Comparison of ENCODE assay signal across 26 cellular contexts in genomic region chr15:37076543-37076942, GRCh38. TPM values are rescaled to one million over a fixed set of nuclear protein-coding genes. Genes with fewer than 3 reads are reported as not detected.
DNase-seq lines count a peak whose midpoint lies in the region; ATAC-seq and TF ChIP-seq lines count a peak whose summit lies in the region.
"Had no signal": no experiment of that assay in that cellular context is flagged by ENCODE, and none has a peak within 500 bp of the region (broad histone marks: within the 10 kb centered on the region; RNA-seq: fewer than 3 reads in every experiment).

No MANE protein-coding gene starts in this region.

- peak; percentile 1; the same call in 1 of the 3 replicates for ATAC-seq in SK-N-SH treated with all-trans-retinoic acid at 6 μM for 48 hours
- peak; percentile 35 for ATAC-seq in omental fat pad (ENCODE audit: low FRiP score)
- ATAC-seq in stimulated activated memory B cell treated with anti-CD40 and anti-IgM and Interleukin-4, amounts not matched to agents 10 μg/mL and 1 μg/mL and 100 μg/mL, for 72 hours = no peak
- ATAC-seq in stimulated activated naive CD8-positive, alpha-beta T cell treated with anti-CD3 and anti-CD28 coated beads, Interleukin-15, amount 100 ng/mL, for 72 hours = no peak
- ATAC-seq: activated T-cell treated with anti-CD3 and anti-CD28 coated beads, Interleukin-2, amount 50 U/mL, for 4 hours; sciatic nerve had no signal

- no peaks in the 10 kb centered on the region for H3K27me3 ChIP-seq in GM23248 (replicated peaks; ENCODE audit: insufficient read depth)
- H3K27me3 ChIP-seq: esophagus muscularis mucosa had no signal

- H3K4me3 ChIP-seq in GM23248 (no peak overlapping the region), epithelial cell of esophagus (ENCODE audit: low read length) (no peak overlapping the region)
- H3K4me3 ChIP-seq: esophagus muscularis mucosa had no signal

- DNase-seq in GM23248 (peak; percentile 65), epithelial cell of esophagus (ENCODE audit: low read depth) (peak; percentile 30), omental fat pad (ENCODE audit: low spot score) (no peak), RPMI8226 (no peak), Kasumi-1 (lab: John Stamatoyannopoulos, UW) (no peak)
- no peak for DNase-seq in stimulated activated naive CD8-positive, alpha-beta T cell treated with anti-CD3 and anti-CD28 coated beads, Interleukin-15, amount 100 ng/mL, for 72 hours
- DNase-seq: activated CD4-positive, alpha-beta T cell treated with anti-CD3 and anti-CD28 coated beads for 1 hour; activated naive CD4-positive, alpha-beta T cell treated with Interleukin-2 at 50 U/mL for 16 hours; activated T-cell treated with anti-CD3 and anti-CD28 coated beads, Interleukin-2, amount 50 U/mL, for 4 hours; Calu3; effector CD8-positive, alpha-beta T cell; H7; left cardiac atrium; naive B cell; NCI-H1694; OCI-M1; Right ventricle myocardium superior; substantia nigra had no signal

- H3K27me3 Mint-ChIP-seq in stimulated activated memory B cell treated with anti-CD40 and anti-IgM and Interleukin-4, amounts not matched to agents 10 μg/mL and 1 μg/mL and 100 μg/mL, for 72 hours = peaks cover 16% of the 10 kb centered on the region
- H3K27me3 Mint-ChIP-seq in stimulated activated naive CD8-positive, alpha-beta T cell treated with anti-CD3 and anti-CD28 coated beads, Interleukin-15, amount 100 ng/mL, for 72 hours = peaks cover 17% of the 10 kb centered on the region

- no peaks in the 10 kb centered on the region for H3K36me3 Mint-ChIP-seq in stimulated activated memory B cell treated with anti-CD40 and anti-IgM and Interleukin-4, amounts not matched to agents 10 μg/mL and 1 μg/mL and 100 μg/mL, for 72 hours
- H3K36me3 Mint-ChIP-seq: memory B cell, naive B cell had no signal

- H4K20me1 ChIP-seq in GM23248 (ENCODE audit: insufficient read depth) = 0 out of 2 replicates have a peak, but pooled peaks cover 3% of the 10 kb centered on the region

- no peaks in the 10 kb centered on the region for H3K9me2 ChIP-seq in GM23248 (ENCODE audit: insufficient read depth)

- H3K27ac ChIP-seq in GM23248 = peak overlapping the region; percentile 22; the same call in 1 of the 2 replicates
- H3K27ac ChIP-seq: C4-2B, esophagus muscularis mucosa, parathyroid adenoma had no signal

- H3K4me1 ChIP-seq in GM23248 (ENCODE audit: insufficient read depth) = peaks cover 32% of the 10 kb centered on the region
- H3K4me1 ChIP-seq: parathyroid adenoma had no signal

- peaks cover 96% of the 10 kb centered on the region for H3K79me2 ChIP-seq in GM23248 (ENCODE audit: insufficient read depth)
- H3K79me2 ChIP-seq: parathyroid adenoma had no signal

- TF ChIP-seq CTCF in epithelial cell of esophagus (IDR thresholded peaks at IDR 0.05; ENCODE audit: insufficient read depth, low read depth, low read length, missing control alignments) = no peak
- TF ChIP-seq CTCF in omental fat pad (IDR thresholded peaks at IDR 0.05) = no peak

- in situ Hi-C loops in GM23248 (cut with MboI) = no loop called here

- H3K27ac Mint-ChIP-seq in stimulated activated memory B cell treated with anti-CD40 and anti-IgM and Interleukin-4, amounts not matched to agents 10 μg/mL and 1 μg/mL and 100 μg/mL, for 72 hours = no peak overlapping the region
- H3K27ac Mint-ChIP-seq in stimulated activated naive CD8-positive, alpha-beta T cell treated with anti-CD3 and anti-CD28 coated beads, Interleukin-15, amount 100 ng/mL, for 72 hours = no peak overlapping the region
- H3K27ac Mint-ChIP-seq: memory B cell, naive B cell had no signal

- peaks cover 41% of the 10 kb centered on the region; the same call in 1 of the 2 replicates for H3K36me3 ChIP-seq in GM23248 (ENCODE audit: low read depth)
- H3K36me3 ChIP-seq: esophagus muscularis mucosa had no signal

- no peaks in the 10 kb centered on the region for H3K9me3 Mint-ChIP-seq in stimulated activated memory B cell treated with anti-CD40 and anti-IgM and Interleukin-4, amounts not matched to agents 10 μg/mL and 1 μg/mL and 100 μg/mL, for 72 hours
- peaks cover 0 to 6% of the 10 kb centered on the region in 2 donors for H3K9me3 Mint-ChIP-seq in stimulated activated naive CD8-positive, alpha-beta T cell treated with anti-CD3 and anti-CD28 coated beads, Interleukin-15, amount 100 ng/mL, for 72 hours
- H3K9me3 Mint-ChIP-seq: activated T-cell treated with anti-CD3 and anti-CD28 coated beads, Interleukin-2, amount 50 U/mL, for 4 hours; memory B cell; naive B cell had no signal

- H2AFZ ChIP-seq in GM23248 = no peak overlapping the region
- H2AFZ ChIP-seq: parathyroid adenoma had no signal

- no peaks in the 10 kb centered on the region for H3K9me3 ChIP-seq in GM23248 (ENCODE audit: low read depth)
- H3K9me3 ChIP-seq: esophagus muscularis mucosa had no signal

- peaks cover 10% of the 10 kb centered on the region; the same call in 1 of the 2 replicates for H3F3A ChIP-seq in GM23248 (ENCODE audit: insufficient read depth)

- H3K9ac ChIP-seq in GM23248 = no peak overlapping the region
- H3K9ac ChIP-seq: parathyroid adenoma had no signal

- peaks cover 6% of the 10 kb centered on the region for H3K4me1 Mint-ChIP-seq in stimulated activated memory B cell treated with anti-CD40 and anti-IgM and Interleukin-4, amounts not matched to agents 10 μg/mL and 1 μg/mL and 100 μg/mL, for 72 hours
- no peaks in the 10 kb centered on the region for H3K4me1 Mint-ChIP-seq in stimulated activated naive CD8-positive, alpha-beta T cell treated with anti-CD3 and anti-CD28 coated beads, Interleukin-15, amount 100 ng/mL, for 72 hours
- H3K4me1 Mint-ChIP-seq: memory B cell, naive B cell had no signal

- H3K4me2 ChIP-seq in GM23248 (ENCODE audit: unreplicated experiment) = peak overlapping the region; percentile 15

- no peak overlapping the region for H3K4me3 Mint-ChIP-seq in stimulated activated memory B cell treated with anti-CD40 and anti-IgM and Interleukin-4, amounts not matched to agents 10 μg/mL and 1 μg/mL and 100 μg/mL, for 72 hours
- no peak overlapping the region for H3K4me3 Mint-ChIP-seq in stimulated activated naive CD8-positive, alpha-beta T cell treated with anti-CD3 and anti-CD28 coated beads, Interleukin-15, amount 100 ng/mL, for 72 hours
- H3K4me3 Mint-ChIP-seq: activated T-cell treated with anti-CD3 and anti-CD28 coated beads, Interleukin-2, amount 50 U/mL, for 4 hours; memory B cell; naive B cell had no signal

TF ChIP-seq in SK-N-SH treated with all-trans-retinoic acid at 6 μM for 48 hours, 23 proteins besides CTCF, POLR2A, EP300 and RAD21 (continues in another document):
- TF ChIP-seq ISL1 (CRISPR knock-in tag; IDR thresholded peaks at IDR 0.05) (peak; percentile 67), CSRNP3 (CRISPR knock-in tag; IDR thresholded peaks at IDR 0.05) (no peak), RARB (CRISPR knock-in tag; IDR thresholded peaks at IDR 0.05) (0 out of 2 replicates have a peak, but pooled peaks have one; percentile 5), GLIS3 (CRISPR knock-in tag; IDR thresholded peaks at IDR 0.05) (no peak), CREB5 (CRISPR knock-in tag; IDR thresholded peaks at IDR 0.05; ENCODE audit: low read depth) (no peak; the same call in 1 of the 2 replicates), BACH2 (CRISPR knock-in tag; IDR thresholded peaks at IDR 0.05; ENCODE audit: borderline replicate concordance) (no peak), ESRRG (CRISPR knock-in tag; IDR thresholded peaks at IDR 0.05) (no peak), ZNF8 (CRISPR knock-in tag; IDR thresholded peaks at IDR 0.05) (no peak; the same call in 1 of the 2 replicates), PPARA (CRISPR knock-in tag; IDR thresholded peaks at IDR 0.05; ENCODE audit: borderline replicate concordance) (no peak), TOX (CRISPR knock-in tag; IDR thresholded peaks at IDR 0.05; ENCODE audit: borderline replicate concordance) (no peak), ZFP30 (CRISPR knock-in tag; IDR thresholded peaks at IDR 0.05) (no peak), ZNF565 (CRISPR knock-in tag; conservative IDR thresholded peaks at IDR 0.05; ENCODE audit: low read depth) (no peak)

RNA-seq across cellular contexts. Expression of gene MEIS2, which starts 23.8 kb away (rescaled TPM):
- total RNA-seq in GM23248 (2014; rRNA removed; shearing (Covaris generic)) = 23.7 and 29.3 TPM in 2 replicates
- polyA plus RNA-seq in GM23248 (2016; fragmentation: Nextera tagmentation; extraction: Ambion mirVana) = 24.1 and 26.2 TPM in 2 replicates
- 10 to 100 TPM; 28.3 to 87.5 (median 42.2) TPM for total RNA-seq in omental fat pad
- total RNA-seq: activated CD8-positive, alpha-beta memory T cell treated with anti-CD3 and anti-CD28 coated beads for 36 hours had no signal

Comparison
In these comparisons a context has a peak if more than half of its experiments do, and no peak if none do; other contexts are left out.
1. DNase-seq: peak in GM23248 (single experiment) and epithelial cell of esophagus (single experiment); none in omental fat pad (single experiment), RPMI8226 (single experiment), stimulated activated naive CD8-positive, alpha-beta T cell treated with anti-CD3 and anti-CD28 coated beads, Interleukin-15, amount 100 ng/mL, for 72 hours (0 of 2) and Kasumi-1 (0 of 2).
2. ATAC-seq: peak in SK-N-SH treated with all-trans-retinoic acid at 6 μM for 48 hours (single experiment) and omental fat pad (single experiment); none in stimulated activated memory B cell treated with anti-CD40 and anti-IgM and Interleukin-4, amounts not matched to agents 10 μg/mL and 1 μg/mL and 100 μg/mL, for 72 hours (single experiment) and stimulated activated naive CD8-positive, alpha-beta T cell treated with anti-CD3 and anti-CD28 coated beads, Interleukin-15, amount 100 ng/mL, for 72 hours (single experiment).